In genomic region chr16:51762081-51762995, GRCh38 we compare ENCODE assay signal across 8 cellular contexts.
DNase-seq lines count a peak whose midpoint lies in the region; ATAC-seq lines count a peak whose summit lies in the region.

No MANE protein-coding gene starts in this region.

- no peak overlapping the region for H3K4me3 ChIP-seq in adipocyte (ENCODE audit: low read length)
- H3K4me3 ChIP-seq in CD4-positive, alpha-beta memory T cell (ENCODE audit: low read length in 2 of 2) = no peak overlapping the region

- intact Hi-C loops in left ventricle myocardium superior (cut with micrococcal nuclease) = no loop called here
- intact Hi-C loops in sciatic nerve (cut with DNase I) = no loop called here
- intact Hi-C loops in CD4-positive, alpha-beta memory T cell (cut with micrococcal nuclease) = no loop called here

- no peaks in the 10 kb centered on the region for H3K4me1 ChIP-seq in adipocyte (ENCODE audit: control insufficient read depth, insufficient read depth, low read length)
- no peaks in the 10 kb centered on the region for H3K4me1 ChIP-seq in CD4-positive, alpha-beta memory T cell (ENCODE audit: insufficient read depth, low read length)

- no peak overlapping the region for H3K9ac ChIP-seq in adipocyte (ENCODE audit: low read length)

- H3K27ac Mint-ChIP-seq in CD4-positive, alpha-beta memory T cell = no peak overlapping the region

- H3K36me3 Mint-ChIP-seq in CD4-positive, alpha-beta memory T cell = no peaks in the 10 kb centered on the region

- POLR2A ChIA-PET in CD4-positive, alpha-beta memory T cell (lab: Charles Lee; ENCODE audit: partially characterized antibody) = no interaction called here

- H3K4me1 Mint-ChIP-seq in CD4-positive, alpha-beta memory T cell = peaks cover 0 to 2% (median 0%) of the 10 kb centered on the region in 4 donors

- no peak overlapping the region for H3K4me3 Mint-ChIP-seq in CD4-positive, alpha-beta memory T cell

- DNase-seq in GDM1 (lab: John Stamatoyannopoulos, UW) = peak; percentile 0
- DNase-seq in HuH-7 (ENCODE audit: low spot score) = peak; percentile 44
- DNase-seq in OCI-M1 (lab: John Stamatoyannopoulos, UW) = peak; percentile 71
- DNase-seq in adipocyte (ENCODE audit: low read depth) = peak; percentile 93
- DNase-seq in left ventricle myocardium superior = peak; percentile 84
- DNase-seq in sciatic nerve (ENCODE audit: low spot score) = peak; percentile 88
- no peak for DNase-seq in CD4-positive, alpha-beta memory T cell

- no peaks in the 10 kb centered on the region for H3K36me3 ChIP-seq in adipocyte (ENCODE audit: control insufficient read depth, insufficient read depth, low read length, severe bottlenecking)
- no peaks in the 10 kb centered on the region for H3K36me3 ChIP-seq in CD4-positive, alpha-beta memory T cell (ENCODE audit: insufficient read depth, low read length)

- CTCF ChIA-PET in CD4-positive, alpha-beta memory T cell (lab: Charles Lee; ENCODE audit: partially characterized antibody) = no interaction called here

- H3K27ac ChIP-seq in CD4-positive, alpha-beta memory T cell (ENCODE audit: low read depth, low read length) = no peak overlapping the region

- H3K9me3 ChIP-seq in adipocyte (ENCODE audit: control insufficient read depth, low read length) = no peaks in the 10 kb centered on the region
- no peaks in the 10 kb centered on the region for H3K9me3 ChIP-seq in CD4-positive, alpha-beta memory T cell (ENCODE audit: control insufficient read depth in 1 of 2, low read length in 2 of 2)

- H3K27me3 ChIP-seq in adipocyte (replicated peaks; ENCODE audit: control insufficient read depth, insufficient read depth, low read length) = peaks cover 13% of the 10 kb centered on the region
- H3K27me3 ChIP-seq in CD4-positive, alpha-beta memory T cell (ENCODE audit: insufficient read depth, low read length) = no peaks in the 10 kb centered on the region

- ATAC-seq in GM21529 (IDR thresholded peaks at IDR 0.05; ENCODE audit: unreplicated experiment) = peak; percentile 94
- ATAC-seq in left ventricle myocardium superior = peak; percentile 74
- peak; percentile 95 for ATAC-seq in sciatic nerve

- peaks cover 0 to 13% (median 2%) of the 10 kb centered on the region in 8 donors for H3K9me3 Mint-ChIP-seq in CD4-positive, alpha-beta memory T cell

- H3K27me3 Mint-ChIP-seq in CD4-positive, alpha-beta memory T cell = no peaks in the 10 kb centered on the region

Comparison
In these comparisons a context has a peak if more than half of its experiments do, and no peak if none do; other contexts are left out.
1. DNase-seq: peak in GDM1 (single experiment), HuH-7 (single experiment), OCI-M1 (single experiment), adipocyte (single experiment), left ventricle myocardium superior (single experiment) and sciatic nerve (single experiment); none in CD4-positive, alpha-beta memory T cell (0 of 5).
2. Peak in every context shown above with its lines, with median percentiles within 50 percentile points of each other: ATAC-seq.